12 cellular contexts compared by ENCODE assay signal in genomic region chr7:21617916-21618390, GRCh38.
A peak's percentile ranks its signal among the peaks of the same experiment; 100 is the strongest.
DNase-seq lines count a peak whose midpoint lies in the region; ATAC-seq, FAIRE-seq and TF ChIP-seq lines count a peak whose summit lies in the region.
"Had no signal": no experiment of that assay in that cellular context is flagged by ENCODE, and none has a peak within 500 bp of the region (broad histone marks: within the 10 kb centered on the region; RNA-seq: fewer than 3 reads in every experiment).

No MANE protein-coding gene starts in this region.

- TF ChIP-seq RAD21 in A549 (conservative IDR thresholded peaks at IDR 0.05 in 1 of 2, IDR thresholded peaks at IDR 0.05 in 1 of 2): peak in 1 of 2 experiments; percentile 36; a peak in 3 of 5 replicates

- H3K4me1 ChIP-seq in A549: peaks cover 29% of the 10 kb centered on the region
- H3K4me1 ChIP-seq: BLaER1 treated with 17β-estradiol and CSF1 and Interleukin-3, amounts not matched to agents 10 nM and 100 nM had no signal

- H3K4me3 ChIP-seq in A549: peak overlapping the region; percentile 35
- H3K4me3 ChIP-seq: BLaER1 treated with 17β-estradiol and CSF1 and Interleukin-3, amounts not matched to agents 10 nM and 100 nM had no signal

- H3K27ac ChIP-seq in A549: peak overlapping the region; percentile 82 to 89
- H3K27ac ChIP-seq: BLaER1 treated with 17β-estradiol and CSF1 and Interleukin-3, amounts not matched to agents 10 nM and 100 nM had no signal

- POLR2A ChIA-PET in A549 (lab: Yijun Ruan, JAX): interaction anchor here (1.2 kb wide), 1 partner anchor 191 kb away, joined by 5 read pairs; no protein-coding TSS in a partner anchor

- TF ChIP-seq POLR2A in A549 (IDR thresholded peaks at IDR 0.05; ENCODE audit: low read length): no peak

- no peak for TF ChIP-seq CTCF in A549 (IDR thresholded peaks at IDR 0.05)

- ATAC-seq in A549: peak; percentile 90 to 97
- ATAC-seq in HG02973 (IDR thresholded peaks at IDR 0.05; ENCODE audit: unreplicated experiment): no peak
- ATAC-seq: stimulated activated naive B cell treated with anti-CD40 and anti-IgM and Interleukin-4, amounts not matched to agents 10 μg/mL and 1 μg/mL and 100 μg/mL, for 72 hours had no signal

- no peaks in the 10 kb centered on the region for H3K9me3 ChIP-seq in A549

- 2% methylated on average over 6 of the region's 6 CpGs for WGBS in A549 (ENCODE audit: missing lambda C conversion rate)

- peak; percentile 69 to 87 for DNase-seq in A549 (ENCODE audit: low read depth in 1 of 2, low spot score in 1 of 2)
- peak; percentile 19 for DNase-seq in HuH-7 (ENCODE audit: low spot score)
- peak; percentile 65 for DNase-seq in dermis blood vessel endothelial cell
- DNase-seq in medulla oblongata (ENCODE audit: extremely low spot score): peak; percentile 9
- no peak for DNase-seq in SHP77 (lab: John Stamatoyannopoulos, UW)
- DNase-seq in stimulated activated CD4-positive, alpha-beta T cell treated with anti-CD3 and anti-CD28 coated beads, Interleukin-1b, Interleukin-23, amount 100 ng/mL, for 48 hours: no peak
- no peak for DNase-seq in NK-92 treated with Interleukin-12 subunit alpha and Interleukin-12 subunit beta, amount 100 ng/mL, for 24 hours (lab: John Stamatoyannopoulos, UW)
- DNase-seq: glutamatergic neuron; NCI-H1436 treated with DMSO at 0.1 percent for 48 hours; stimulated activated naive B cell treated with anti-CD40 and anti-IgM and Interleukin-4, amounts not matched to agents 10 μg/mL and 1 μg/mL and 100 μg/mL, for 72 hours had no signal

- CTCF ChIA-PET in A549 (lab: Yijun Ruan, JAX): interaction anchor here (0.6 to 1.5 kb wide), 4 partner anchors 11 to 366 kb away, joined by 3 to 4 read pairs (median 3); no protein-coding TSS in a partner anchor

- FAIRE-seq in A549 (lab: Jason Lieb, UNC): peak; percentile 59

- peak overlapping the region; percentile 91 for H3K4me2 ChIP-seq in A549
- H3K4me2 ChIP-seq: BLaER1 treated with 17β-estradiol and CSF1 and Interleukin-3, amounts not matched to agents 10 nM and 100 nM had no signal

- peak; percentile 84 to 87; a peak in 4 of 5 replicates for TF ChIP-seq EP300 in A549 (IDR thresholded peaks at IDR 0.05)

TF ChIP-seq in A549, 52 proteins besides CTCF, POLR2A, EP300 and RAD21 (continues in another document):
- no peak for TF ChIP-seq KDM1A (IDR thresholded peaks at IDR 0.05; ENCODE audit: low read depth)
- no peak for TF ChIP-seq TP53 (CRISPR knock-in tag; IDR thresholded peaks at IDR 0.05)
- no peak for TF ChIP-seq CHD2 (IDR thresholded peaks at IDR 0.05; ENCODE audit: low read length, partially characterized antibody)
- TF ChIP-seq EHF (CRISPR knock-in tag; IDR thresholded peaks at IDR 0.05): no peak
- no peak for TF ChIP-seq CBX2 (IDR thresholded peaks at IDR 0.05; ENCODE audit: borderline replicate concordance, low read depth)
- TF ChIP-seq HOXB5 (CRISPR knock-in tag; IDR thresholded peaks at IDR 0.05): peak; percentile 52; the same call in 1 of the 2 replicates
- no peak for TF ChIP-seq RCOR1 (IDR thresholded peaks at IDR 0.05; ENCODE audit: low read depth, low read length)
- TF ChIP-seq NR3C1 (IDR thresholded peaks at IDR 0.05): no peak
- TF ChIP-seq HES2 (IDR thresholded peaks at IDR 0.05): peak; percentile 89
- TF ChIP-seq CEBPB (IDR thresholded peaks at IDR 0.05): peak; percentile 99 to 100
- TF ChIP-seq FOSL2 (IDR thresholded peaks at IDR 0.05): peak; percentile 94
- peak; percentile 92 for TF ChIP-seq FOSL2 (CRISPR knock-in tag; IDR thresholded peaks at IDR 0.05)
- TF ChIP-seq FOSB (CRISPR knock-in tag; IDR thresholded peaks at IDR 0.05): no peak
- TF ChIP-seq BCL3 (IDR thresholded peaks at IDR 0.05): peak; percentile 92; the same call in 2 of the 3 replicates
- no peak for TF ChIP-seq HOXB13 (CRISPR knock-in tag; IDR thresholded peaks at IDR 0.05; ENCODE audit: low read depth)
- no peak for TF ChIP-seq E2F6 (IDR thresholded peaks at IDR 0.05; ENCODE audit: borderline replicate concordance, low read depth)
- no peak; the same call in 1 of the 2 replicates for TF ChIP-seq RARB (CRISPR knock-in tag; IDR thresholded peaks at IDR 0.05)
- peak; percentile 94 for TF ChIP-seq JUNB (IDR thresholded peaks at IDR 0.05)
- TF ChIP-seq MAZ (IDR thresholded peaks at IDR 0.05; ENCODE audit: borderline replicate concordance, low read depth, low read length): no peak
- 0 out of 2 replicates have a peak, but pooled peaks have one; percentile 30 for TF ChIP-seq MYC (IDR thresholded peaks at IDR 0.05; ENCODE audit: borderline replicate concordance, low read length)
- no peak for TF ChIP-seq CHD4 (IDR thresholded peaks at IDR 0.05; ENCODE audit: borderline replicate concordance)
- no peak for TF ChIP-seq RNF2 (IDR thresholded peaks at IDR 0.05; ENCODE audit: borderline replicate concordance, low read depth)
- TF ChIP-seq TFCP2L1 (CRISPR knock-in tag; IDR thresholded peaks at IDR 0.05): no peak
- TF ChIP-seq HDAC2 (IDR thresholded peaks at IDR 0.05): no peak
- peak; percentile 97 for TF ChIP-seq ZFP36 (IDR thresholded peaks at IDR 0.05; ENCODE audit: borderline replicate concordance, partially characterized antibody)
- peak; percentile 86 to 91; a peak in 4 of 5 replicates for TF ChIP-seq JUN (IDR thresholded peaks at IDR 0.05)
- no peak for TF ChIP-seq ZNF302 (CRISPR knock-in tag; IDR thresholded peaks at IDR 0.05)
- TF ChIP-seq MAX (IDR thresholded peaks at IDR 0.05): peak; percentile 85
- TF ChIP-seq PHF8 (IDR thresholded peaks at IDR 0.05; ENCODE audit: borderline replicate concordance, low read depth): no peak
- TF ChIP-seq FOXS1 (CRISPR knock-in tag; IDR thresholded peaks at IDR 0.05): no peak
- TF ChIP-seq ZSCAN20 (CRISPR knock-in tag; IDR thresholded peaks at IDR 0.05): no peak
- no peak for TF ChIP-seq ATOH8 (CRISPR knock-in tag; IDR thresholded peaks at IDR 0.05; ENCODE audit: low read depth)
- no peak for TF ChIP-seq ZC3H11A (IDR thresholded peaks at IDR 0.05)
- TF ChIP-seq POLR2AphosphoS2 (conservative IDR thresholded peaks at IDR 0.05; ENCODE audit: low read length): no peak
- TF ChIP-seq PBX3 (IDR thresholded peaks at IDR 0.05): peak; percentile 77; the same call in 1 of the 2 replicates
- no peak for TF ChIP-seq BHLHE40 (IDR thresholded peaks at IDR 0.05; ENCODE audit: low read depth, low read length)
- TF ChIP-seq NPAS2 (CRISPR knock-in tag; IDR thresholded peaks at IDR 0.05; ENCODE audit: borderline replicate concordance): no peak
- TF ChIP-seq SMC3 (IDR thresholded peaks at IDR 0.05): peak; percentile 26; the same call in 2 of the 3 replicates
- TF ChIP-seq HOXA7 (CRISPR knock-in tag; IDR thresholded peaks at IDR 0.05): no peak
- TF ChIP-seq CBX8 (IDR thresholded peaks at IDR 0.05): no peak

Comparison
In these comparisons a context has a peak if more than half of its experiments do, and no peak if none do; other contexts are left out.
1. DNase-seq: peak in A549 (2 of 2), HuH-7 (single experiment), dermis blood vessel endothelial cell (single experiment) and medulla oblongata (single experiment); none in SHP77 (0 of 2), stimulated activated CD4-positive, alpha-beta T cell treated with anti-CD3 and anti-CD28 coated beads, Interleukin-1b, Interleukin-23, amount 100 ng/mL, for 48 hours (single experiment) and NK-92 treated with Interleukin-12 subunit alpha and Interleukin-12 subunit beta, amount 100 ng/mL, for 24 hours (single experiment).